In genomic region chr2:237966565-237967462, GRCh38 we compare ENCODE assay signal across 1 cellular context.
TF ChIP-seq lines count a peak whose summit lies in the region.

Gene UBE2F, plus strand, starts transcription at chr2:237967014. Its CDS starts 6,094 bp downstream, at chr2:237973108.

TF ChIP-seq in HepG2, 621 proteins besides CTCF, POLR2A, EP300 and RAD21 (continued from another document and continues in another):
- TF ChIP-seq LRRFIP1 (CRISPR knock-in tag; conservative IDR thresholded peaks at IDR 0.05) (no peak), MTF2 (CRISPR knock-in tag; IDR thresholded peaks at IDR 0.05; ENCODE audit: borderline replicate concordance) (no peak), NR2F2 (IDR thresholded peaks at IDR 0.05; ENCODE audit: borderline replicate concordance, low read depth) (peak; percentile 9; the same call in 1 of the 2 replicates), AGO2 (optimal IDR thresholded peaks at IDR 0.05; ENCODE audit: low read depth, low read length) (peak; percentile 30), ZNF207 (IDR thresholded peaks at IDR 0.05; ENCODE audit: borderline replicate concordance) (no peak), ZNF501 (CRISPR knock-in tag; IDR thresholded peaks at IDR 0.05) (peak; percentile 96), HINFP (CRISPR knock-in tag; IDR thresholded peaks at IDR 0.05; ENCODE audit: low read depth) (no peak), CERS6 (CRISPR knock-in tag; IDR thresholded peaks at IDR 0.05) (no peak), MLLT10 (CRISPR knock-in tag; IDR thresholded peaks at IDR 0.05) (no peak), ETV5 (CRISPR knock-in tag; IDR thresholded peaks at IDR 0.05; ENCODE audit: borderline replicate concordance) (peak; percentile 69), ZNF549 (CRISPR knock-in tag; IDR thresholded peaks at IDR 0.05) (0 out of 2 replicates have a peak, but pooled peaks have one; percentile 24), REXO4 (CRISPR knock-in tag; IDR thresholded peaks at IDR 0.05; ENCODE audit: borderline replicate concordance) (no peak), REL (CRISPR knock-in tag; conservative IDR thresholded peaks at IDR 0.05) (0 out of 2 replicates have a peak, but pooled peaks have one; percentile 54), ZSCAN20 (CRISPR knock-in tag; IDR thresholded peaks at IDR 0.05; ENCODE audit: borderline replicate concordance) (no peak), GLMP (CRISPR knock-in tag; IDR thresholded peaks at IDR 0.05; ENCODE audit: borderline replicate concordance) (no peak), SIN3B (IDR thresholded peaks at IDR 0.05; ENCODE audit: low read length) (peak; percentile 82; the same call in 1 of the 2 replicates), YEATS4 (CRISPR knock-in tag; IDR thresholded peaks at IDR 0.05; ENCODE audit: borderline replicate concordance) (peak; percentile 85), ELF3 (CRISPR knock-in tag; IDR thresholded peaks at IDR 0.05) (peak; percentile 74), RBFOX2 (IDR thresholded peaks at IDR 0.05; ENCODE audit: low read depth, low read length) (peak; percentile 91), KMT2A (CRISPR knock-in tag; IDR thresholded peaks at IDR 0.05) (peak; percentile 90), ATF7-NPFF (CRISPR knock-in tag; IDR thresholded peaks at IDR 0.05; ENCODE audit: low read depth) (peak; percentile 67), YY1 (IDR thresholded peaks at IDR 0.05; ENCODE audit: insufficient read depth, insufficient replicate concordance, low read depth, low read length) (peak; percentile 84), MAFG (CRISPR knock-in tag; IDR thresholded peaks at IDR 0.05) (no peak), RELA (CRISPR knock-in tag; IDR thresholded peaks at IDR 0.05) (no peak; the same call in 1 of the 2 replicates), HMGXB4 (CRISPR knock-in tag; IDR thresholded peaks at IDR 0.05; ENCODE audit: borderline replicate concordance in 1 of 2, low read depth in 1 of 2) (peak in 1 of 2 experiments; percentile 16; a peak in 1 of 4 replicates), POGZ (CRISPR knock-in tag; IDR thresholded peaks at IDR 0.05) (peak; percentile 87), TBL1XR1 (IDR thresholded peaks at IDR 0.05; ENCODE audit: borderline replicate concordance, low read length, partially characterized antibody) (peak; percentile 62), GATAD2A (CRISPR knock-in tag; IDR thresholded peaks at IDR 0.05) (peak; percentile 49; the same call in 1 of the 2 replicates), ZMYM4 (CRISPR knock-in tag; IDR thresholded peaks at IDR 0.05) (peak; percentile 94), PHF20 (CRISPR knock-in tag; IDR thresholded peaks at IDR 0.05) (peak; percentile 80), ZNF558 (CRISPR knock-in tag; IDR thresholded peaks at IDR 0.05; ENCODE audit: borderline replicate concordance) (peak; percentile 66; the same call in 1 of the 2 replicates), ZNF343 (CRISPR knock-in tag; IDR thresholded peaks at IDR 0.05) (no peak), ZNF414 (CRISPR knock-in tag; IDR thresholded peaks at IDR 0.05) (0 out of 2 replicates have a peak, but pooled peaks have one; percentile 38), ISL2 (CRISPR knock-in tag; IDR thresholded peaks at IDR 0.05) (peak; percentile 64; the same call in 1 of the 2 replicates), PATZ1 (CRISPR knock-in tag; IDR thresholded peaks at IDR 0.05) (0 out of 2 replicates have a peak, but pooled peaks have one; percentile 38), GTF3A (CRISPR knock-in tag; conservative IDR thresholded peaks at IDR 0.05) (no peak), GLI4 (CRISPR knock-in tag; IDR thresholded peaks at IDR 0.05; ENCODE audit: borderline replicate concordance) (no peak), JARID2 (CRISPR knock-in tag; IDR thresholded peaks at IDR 0.05; ENCODE audit: insufficient replicate concordance) (no peak), FOSL1 (CRISPR knock-in tag; IDR thresholded peaks at IDR 0.05; ENCODE audit: borderline replicate concordance) (no peak), ZNF205 (CRISPR knock-in tag; IDR thresholded peaks at IDR 0.05) (0 out of 2 replicates have a peak, but pooled peaks have one; percentile 43), AGO1 (IDR thresholded peaks at IDR 0.05; ENCODE audit: low read depth, low read length, poor library complexity, severe bottlenecking) (no peak), ZNF841 (CRISPR knock-in tag; IDR thresholded peaks at IDR 0.05; ENCODE audit: borderline replicate concordance) (no peak; the same call in 1 of the 2 replicates), TBX2 (CRISPR knock-in tag; IDR thresholded peaks at IDR 0.05; ENCODE audit: borderline replicate concordance) (peak; percentile 80; the same call in 1 of the 2 replicates), GMEB1 (CRISPR knock-in tag; IDR thresholded peaks at IDR 0.05; ENCODE audit: borderline replicate concordance) (peak; percentile 87), POLR2G (IDR thresholded peaks at IDR 0.05; ENCODE audit: low read depth, low read length) (peak; percentile 93), ZNF367 (CRISPR knock-in tag; IDR thresholded peaks at IDR 0.05; ENCODE audit: borderline replicate concordance) (peak; percentile 100), ZKSCAN5 (CRISPR knock-in tag; IDR thresholded peaks at IDR 0.05) (no peak), FOXO1 (CRISPR knock-in tag; IDR thresholded peaks at IDR 0.05) (no peak), EZH2 (conservative IDR thresholded peaks at IDR 0.05; ENCODE audit: low read depth, low read length) (no peak), ZNF34 (CRISPR knock-in tag; IDR thresholded peaks at IDR 0.05; ENCODE audit: borderline replicate concordance) (no peak), HIVEP1 (CRISPR knock-in tag; IDR thresholded peaks at IDR 0.05) (peak; percentile 61; the same call in 1 of the 2 replicates), MYPOP (CRISPR knock-in tag; IDR thresholded peaks at IDR 0.05) (peak; percentile 89), NONO (IDR thresholded peaks at IDR 0.05) (no peak), NONO (CRISPR knock-in tag; conservative IDR thresholded peaks at IDR 0.05) (peak; percentile 27; the same call in 1 of the 2 replicates), PLSCR1 (CRISPR knock-in tag; IDR thresholded peaks at IDR 0.05; ENCODE audit: borderline replicate concordance) (no peak), GATA4 (IDR thresholded peaks at IDR 0.05; ENCODE audit: borderline replicate concordance, low read depth) (0 out of 2 replicates have a peak, but pooled peaks have one; percentile 7)
